ENCODE assay signal across 1 cellular context in the genomic region with DNA sequence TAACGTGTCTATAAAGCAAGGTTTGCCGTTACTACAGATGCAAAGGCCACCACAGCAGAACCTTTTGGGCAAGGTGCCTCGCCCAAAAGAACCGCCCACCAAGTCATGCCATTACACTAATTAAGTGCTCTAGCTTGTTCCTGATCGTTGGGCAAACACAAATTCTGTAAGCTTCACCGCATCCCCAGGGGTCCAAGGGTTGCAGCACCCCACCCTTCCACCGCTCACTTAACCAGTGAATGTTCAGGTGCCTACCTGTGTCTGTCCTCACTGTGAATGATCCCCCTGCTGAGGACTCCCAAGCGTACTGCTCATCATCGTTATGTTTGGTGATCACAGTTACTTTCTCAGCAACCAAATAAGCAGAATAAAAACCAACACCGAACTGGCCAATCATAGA.
A peak's percentile ranks its signal among the peaks of the same experiment; 100 is the strongest.
TF ChIP-seq lines count a peak whose summit lies in the region.

No MANE protein-coding gene starts in this region.

TF ChIP-seq in HEK293, 187 proteins besides CTCF, POLR2A, EP300 and RAD21 (continued from another document):
- TF ChIP-seq, protein P1, sequence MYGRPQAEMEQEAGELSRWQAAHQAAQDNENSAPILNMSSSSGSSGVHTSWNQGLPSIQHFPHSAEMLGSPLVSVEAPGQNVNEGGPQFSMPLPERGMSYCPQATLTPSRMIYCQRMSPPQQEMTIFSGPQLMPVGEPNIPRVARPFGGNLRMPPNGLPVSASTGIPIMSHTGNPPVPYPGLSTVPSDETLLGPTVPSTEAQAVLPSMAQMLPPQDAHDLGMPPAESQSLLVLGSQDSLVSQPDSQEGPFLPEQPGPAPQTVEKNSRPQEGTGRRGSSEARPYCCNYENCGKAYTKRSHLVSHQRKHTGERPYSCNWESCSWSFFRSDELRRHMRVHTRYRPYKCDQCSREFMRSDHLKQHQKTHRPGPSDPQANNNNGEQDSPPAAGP (tag by site-specific recombination; IDR thresholded peaks at IDR 0.05), result peak; percentile 58
- TF ChIP-seq SALL2 (tag by site-specific recombination; IDR thresholded peaks at IDR 0.05; ENCODE audit: borderline replicate concordance), result no peak
- no peak for TF ChIP-seq ZNF132 (tag by site-specific recombination; IDR thresholded peaks at IDR 0.05; ENCODE audit: borderline replicate concordance)
